ENCODE assay signal across 8 cellular contexts in genomic region chr16:68538880-68539701, GRCh38. TPM values are rescaled to one million over a fixed set of nuclear protein-coding genes. Genes with fewer than 3 reads are reported as not detected.
A peak's percentile ranks its signal among the peaks of the same experiment; 100 is the strongest.
DNase-seq lines count a peak whose midpoint lies in the region; ATAC-seq lines count a peak whose summit lies in the region.

TSS of gene ZFP90 (plus strand) at chr16:68539291. CDS start at chr16:68539793, 502 bp downstream.

- ATAC-seq in GM18909 (IDR thresholded peaks at IDR 0.05; ENCODE audit: poor library complexity, unreplicated experiment) = peak; percentile 92
- ATAC-seq in HG03175 (IDR thresholded peaks at IDR 0.05; ENCODE audit: unreplicated experiment) = peak; percentile 88

- DNase-seq in AG08395 (ENCODE audit: low spot score) = peak; percentile 99
- peak; percentile 75 for DNase-seq in NCI-H345 treated with DMSO at 0.1 percent for 48 hours (lab: John Stamatoyannopoulos, UW; ENCODE audit: unreplicated experiment)
- peak; percentile 92 for DNase-seq in activated CD4-positive, CD25-positive, alpha-beta regulatory T cell treated with anti-CD3 and anti-CD28 coated beads, Interleukin-2, amount 50 U/mL, for 72 hours
- peak; percentile 93 for DNase-seq in cerebellum (ENCODE audit: low spot score)
- DNase-seq in kidney glomerular epithelial cell (lab: John Stamatoyannopoulos, UW) = peak; percentile 70
- peak; percentile 75 to 84 for DNase-seq in stimulated activated CD4-positive, alpha-beta T cell treated with anti-CD3 and anti-CD28 coated beads, Interleukin-15, amount 100 ng/mL, for 48 hours (ENCODE audit: low read depth in 2 of 2)

RNA-seq across cellular contexts. Expression of gene ZFP90, which starts in this region (rescaled TPM):
- 87.6 TPM for total RNA-seq in cerebellum

Comparison
In these comparisons a context has a peak if more than half of its experiments do, and no peak if none do; other contexts are left out.
1. Peak in every context shown above with its lines: DNase-seq and ATAC-seq.